ENCODE assay signal across 17 cellular contexts in the genomic region with DNA sequence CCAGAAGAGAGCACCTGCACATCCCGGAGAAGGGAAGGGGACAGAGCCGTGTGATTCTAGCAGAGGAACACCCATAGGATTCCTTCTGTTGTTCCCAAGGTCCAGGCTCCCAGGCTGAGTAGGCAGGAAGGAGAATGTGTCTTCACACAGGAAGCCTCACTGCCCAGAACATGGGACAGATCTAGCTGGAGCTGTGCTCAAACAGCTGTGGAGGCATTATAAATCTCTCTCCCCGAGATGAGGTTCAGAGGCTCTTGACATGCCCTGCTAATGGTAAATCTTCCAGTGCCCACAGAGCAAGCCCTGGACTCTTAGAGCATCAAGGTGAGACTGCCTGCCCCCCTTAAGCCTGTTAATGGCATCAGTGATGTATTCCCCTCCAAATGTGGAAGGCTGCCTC.
A peak's percentile ranks its signal among the peaks of the same experiment; 100 is the strongest.
DNase-seq lines count a peak whose midpoint lies in the region; ATAC-seq, FAIRE-seq and TF ChIP-seq lines count a peak whose summit lies in the region.
"Had no signal": no experiment of that assay in that cellular context is flagged by ENCODE, and none has a peak within 500 bp of the region (broad histone marks: within the 10 kb centered on the region; RNA-seq: fewer than 3 reads in every experiment).

No MANE protein-coding gene starts in this region.

- peaks cover 2% of the 10 kb centered on the region; the same call in 1 of the 2 replicates for H3K9me3 ChIP-seq in IMR-90 (ENCODE audit: control insufficient read depth, insufficient read depth, low read length)
- H3K9me3 ChIP-seq in neuronal stem cell (replicated peaks in 1 of 2; ENCODE audit: control insufficient read depth in 2 of 2, insufficient read depth in 1 of 2, low read depth in 1 of 2, low read length in 2 of 2) = peaks cover 0 to 2% of the 10 kb centered on the region in 2 donors

- H2AK5ac ChIP-seq in IMR-90 (ENCODE audit: low read depth, low read length) (peak overlapping the region; percentile 40; the same call in 1 of the 2 replicates), neuronal stem cell (ENCODE audit: low read depth, low read length) (no peak overlapping the region)

- no peaks in the 10 kb centered on the region for H4K20me1 ChIP-seq in IMR-90 (ENCODE audit: insufficient read depth, low read length)
- H4K20me1 ChIP-seq: BLaER1 treated with 17β-estradiol and CSF1 and Interleukin-3, amounts not matched to agents 10 nM and 100 nM had no signal

- no peaks in the 10 kb centered on the region for H3K36me3 ChIP-seq in IMR-90 (ENCODE audit: control insufficient read depth, insufficient read depth, low read length)
- H3K36me3 ChIP-seq in bronchial epithelial cell (ENCODE audit: control insufficient read depth, insufficient read depth, low read length) = no peaks in the 10 kb centered on the region
- H3K36me3 ChIP-seq in neuronal stem cell (replicated peaks in 1 of 2; ENCODE audit: control insufficient read depth in 2 of 2, insufficient read depth in 2 of 2, low read length in 2 of 2) = peaks cover 0 to under 1% of the 10 kb centered on the region in 2 donors
- H3K36me3 ChIP-seq: BLaER1 treated with 17β-estradiol and CSF1 and Interleukin-3, amounts not matched to agents 10 nM and 100 nM had no signal

- H2BK15ac ChIP-seq in IMR-90 (ENCODE audit: low read depth, low read length) (no peak overlapping the region), neuronal stem cell (ENCODE audit: low read length) (no peak overlapping the region)

- in situ Hi-C loops in IMR-90 (cut with MboI; ENCODE audit: low sequenced_read_pairs) = no loop called here
- in situ Hi-C loops in GM13976 (cut with MboI; ENCODE audit: low sequenced_read_pairs, unreplicated experiment) = no loop called here

- peak overlapping the region; percentile 30; the same call in 1 of the 2 replicates for H3K14ac ChIP-seq in IMR-90 (replicated peaks; ENCODE audit: low read depth, low read length)
- no peak overlapping the region for H3K14ac ChIP-seq in neuronal stem cell (ENCODE audit: low read length)

- ATAC-seq in IMR-90 (ENCODE audit: low read depth) = no peak
- no peak for ATAC-seq in HG02981 (IDR thresholded peaks at IDR 0.05; ENCODE audit: unreplicated experiment)
- ATAC-seq: PC-3, T-cell had no signal

- H3K4me3 ChIP-seq in IMR-90 (ENCODE audit: insufficient read depth, low read depth, low read length) = no peak overlapping the region
- H3K4me3 ChIP-seq in bronchial epithelial cell (ENCODE audit: low read depth, low read length) = no peak overlapping the region
- H3K4me3 ChIP-seq in neuronal stem cell (ENCODE audit: low read length in 2 of 2) = no peak overlapping the region
- H3K4me3 ChIP-seq: BLaER1 treated with 17β-estradiol and CSF1 and Interleukin-3, amounts not matched to agents 10 nM and 100 nM; SK-N-MC had no signal

- peak; percentile 40 for FAIRE-seq in bronchial epithelial cell (lab: Jason Lieb, UNC)
- FAIRE-seq: G401.6, GM12892 had no signal

- H3K18ac ChIP-seq in IMR-90 (ENCODE audit: low read depth, low read length) = no peak overlapping the region
- peak overlapping the region; percentile 55 for H3K18ac ChIP-seq in neuronal stem cell (ENCODE audit: low read length)

- peaks cover under 1% of the 10 kb centered on the region; the same call in 1 of the 2 replicates for H3K9me1 ChIP-seq in IMR-90 (ENCODE audit: insufficient read depth, low read length)

- H2AFZ ChIP-seq in IMR-90 (replicated peaks; ENCODE audit: low read length, poor library complexity) = peak overlapping the region; percentile 61
- no peak overlapping the region for H2AFZ ChIP-seq in neuronal stem cell (ENCODE audit: low read length)

- H3K9ac ChIP-seq in IMR-90 (ENCODE audit: low read depth, low read length) (no peak overlapping the region), neuronal stem cell (ENCODE audit: low read depth, low read length, poor library complexity) (no peak overlapping the region)
- H3K9ac ChIP-seq: BLaER1 treated with 17β-estradiol and CSF1 and Interleukin-3, amounts not matched to agents 10 nM and 100 nM had no signal

- H3K4me2 ChIP-seq in IMR-90 (ENCODE audit: low read depth, low read length) = no peak overlapping the region
- H3K4me2 ChIP-seq in neuronal stem cell (ENCODE audit: insufficient read depth, low read length, poor library complexity, severe bottlenecking) = no peak overlapping the region
- H3K4me2 ChIP-seq: BLaER1 treated with 17β-estradiol and CSF1 and Interleukin-3, amounts not matched to agents 10 nM and 100 nM had no signal

- no peak for TF ChIP-seq CTCF in IMR-90 (conservative IDR thresholded peaks at IDR 0.05; ENCODE audit: low read depth, low read length)
- TF ChIP-seq CTCF in bronchial epithelial cell (IDR thresholded peaks at IDR 0.05; ENCODE audit: insufficient read depth, low read length, severe bottlenecking) = no peak
- TF ChIP-seq CTCF in GM13976 (IDR thresholded peaks at IDR 0.05; ENCODE audit: borderline replicate concordance, control extremely low read depth, extremely low read depth, insufficient read depth, missing control alignments) = no peak

- H2BK20ac ChIP-seq in IMR-90 (ENCODE audit: low read depth, low read length) = 0 out of 2 replicates have a peak overlapping the region, but pooled peaks have one; percentile 51

- no peaks in the 10 kb centered on the region for H3K79me1 ChIP-seq in IMR-90 (ENCODE audit: low read depth in 1 of 2, low read length in 2 of 2)
- peaks cover 3% of the 10 kb centered on the region for H3K79me1 ChIP-seq in neuronal stem cell (ENCODE audit: low read depth, low read length)

- POLR2A ChIA-PET in IMR-90 (lab: Charles Lee; ENCODE audit: unreplicated experiment) = no interaction called here

- BruUV-seq in IMR-90 (replicated peaks; lab: Mats Ljungman, UMichigan) = no TSS peak

- 47% methylated on average over 3 of the region's 3 CpGs; no CpG with 5 or more reads in 1 of the 2 experiments for WGBS in IMR-90 (ENCODE audit: extremely low coverage in 2 of 2, insufficient read length in 1 of 2), 2 experiments
- WGBS in neuronal stem cell (ENCODE audit: extremely low coverage in 2 of 2, insufficient read length in 2 of 2, insufficient replicate concordance in 1 of 2), 2 donors = no CpG with 5 or more reads among the region's 3 CpGs

- H3K27ac ChIP-seq in IMR-90 (ENCODE audit: insufficient read depth, low read length) (no peak overlapping the region), neuronal stem cell (replicated peaks; ENCODE audit: low read length) (no peak overlapping the region)
- H3K27ac ChIP-seq: BLaER1 treated with 17β-estradiol and CSF1 and Interleukin-3, amounts not matched to agents 10 nM and 100 nM; SK-N-MC had no signal

- TF ChIP-seq RAD21 in IMR-90 (IDR thresholded peaks at IDR 0.05; ENCODE audit: low read length) = no peak

- H4K91ac ChIP-seq in IMR-90 (ENCODE audit: insufficient read depth, low read depth, low read length) (0 out of 2 replicates have a peak overlapping the region, but pooled peaks have one; percentile 25), neuronal stem cell (ENCODE audit: low read depth, low read length, poor library complexity) (no peak overlapping the region)

- no peak overlapping the region for H4K8ac ChIP-seq in IMR-90 (ENCODE audit: low read depth in 2 of 2, low read length in 2 of 2)
- H4K8ac ChIP-seq in neuronal stem cell (ENCODE audit: low read depth, low read length) = no peak overlapping the region

- no peak overlapping the region for H2AK9ac ChIP-seq in IMR-90 (replicated peaks; ENCODE audit: low read depth, low read length, poor library complexity)

- H2BK12ac ChIP-seq in neuronal stem cell (ENCODE audit: low read length) = no peak overlapping the region

- DNase-seq in DMS53 treated with DMSO at 0.1 percent for 48 hours (lab: John Stamatoyannopoulos, UW; ENCODE audit: unreplicated experiment) (peak; percentile 81), DMS53 (lab: John Stamatoyannopoulos, UW) (no peak), IMR-90 (no peak), bronchial epithelial cell (ENCODE audit: low read depth) (no peak), neuronal stem cell (ENCODE audit: low spot score) (no peak), GM13976 (ENCODE audit: low spot score) (no peak), HuH-7.5 (ENCODE audit: low spot score) (no peak)
- DNase-seq: 8988T, DMS 273 treated with DMSO at 0.1 percent for 48 hours, H7, PC-3, T-cell had no signal

- H2BK120ac ChIP-seq in IMR-90 (ENCODE audit: low read depth, low read length) (peak overlapping the region; percentile 33; the same call in 1 of the 2 replicates), neuronal stem cell (ENCODE audit: low read depth, low read length) (no peak overlapping the region)

- H3K27me3 ChIP-seq in IMR-90 (ENCODE audit: control insufficient read depth, insufficient read depth, low read length) = no peaks in the 10 kb centered on the region; the same call in 1 of the 2 replicates
- H3K27me3 ChIP-seq in bronchial epithelial cell (ENCODE audit: control insufficient read depth, insufficient read depth, low read length) = peaks cover 2% of the 10 kb centered on the region
- no peaks in the 10 kb centered on the region for H3K27me3 ChIP-seq in neuronal stem cell (ENCODE audit: control insufficient read depth in 3 of 3, insufficient read depth in 3 of 3, low read depth in 1 of 3, low read length in 3 of 3)
- H3K27me3 ChIP-seq: BLaER1 treated with 17β-estradiol and CSF1 and Interleukin-3, amounts not matched to agents 10 nM and 100 nM had no signal

- no peak overlapping the region for H3K56ac ChIP-seq in IMR-90 (ENCODE audit: extremely low read depth, insufficient read depth, low read length)

- dilution Hi-C loops in IMR-90 (cut with HindIII; ENCODE audit: low sequenced_read_pairs, unreplicated experiment) = no loop called here

- no peak overlapping the region for H4K5ac ChIP-seq in IMR-90 (ENCODE audit: low read depth, low read length)

- H3K4me1 ChIP-seq in IMR-90 (ENCODE audit: control insufficient read depth, insufficient read depth, low read length) (peaks cover 7% of the 10 kb centered on the region), neuronal stem cell (ENCODE audit: control insufficient read depth in 2 of 2, insufficient read depth in 1 of 2, low read depth in 1 of 2, low read length in 2 of 2) (peaks cover 6 to 15% of the 10 kb centered on the region in 2 donors)

- intact Hi-C loops in IMR-90 (cut with micrococcal nuclease) = loop anchor here (10.0 kb wide), 1 partner anchor 276 kb away; no protein-coding TSS in a partner anchor

- H3K4ac ChIP-seq in IMR-90 (ENCODE audit: low read depth, low read length) (no peak overlapping the region), neuronal stem cell (ENCODE audit: low read length) (no peak overlapping the region)

- CTCF ChIA-PET in IMR-90 (lab: Yijun Ruan, JAX) = no interaction called here

- no peak for TF ChIP-seq POLR2A in IMR-90 (IDR thresholded peaks at IDR 0.05; ENCODE audit: low read depth, low read length)

- H2BK5ac ChIP-seq in IMR-90 (ENCODE audit: low read depth, low read length, poor library complexity, severe bottlenecking) (no peak overlapping the region), neuronal stem cell (ENCODE audit: low read length) (no peak overlapping the region)

- no peak overlapping the region for H3K23ac ChIP-seq in IMR-90 (ENCODE audit: low read depth, low read length)
- H3K23ac ChIP-seq in neuronal stem cell (ENCODE audit: low read depth, low read length, poor library complexity) = no peak overlapping the region

TF ChIP-seq in IMR-90, 13 proteins besides CTCF, POLR2A, EP300 and RAD21 (continues in another document):
- TF ChIP-seq CEBPB (IDR thresholded peaks at IDR 0.05; ENCODE audit: low read depth, low read length) (no peak), FOS (IDR thresholded peaks at IDR 0.05; ENCODE audit: low read depth, low read length) (no peak), MAFK (IDR thresholded peaks at IDR 0.05; ENCODE audit: low read depth, low read length) (no peak)
